ENCODE assay signal across 17 cellular contexts in the genomic region with DNA sequence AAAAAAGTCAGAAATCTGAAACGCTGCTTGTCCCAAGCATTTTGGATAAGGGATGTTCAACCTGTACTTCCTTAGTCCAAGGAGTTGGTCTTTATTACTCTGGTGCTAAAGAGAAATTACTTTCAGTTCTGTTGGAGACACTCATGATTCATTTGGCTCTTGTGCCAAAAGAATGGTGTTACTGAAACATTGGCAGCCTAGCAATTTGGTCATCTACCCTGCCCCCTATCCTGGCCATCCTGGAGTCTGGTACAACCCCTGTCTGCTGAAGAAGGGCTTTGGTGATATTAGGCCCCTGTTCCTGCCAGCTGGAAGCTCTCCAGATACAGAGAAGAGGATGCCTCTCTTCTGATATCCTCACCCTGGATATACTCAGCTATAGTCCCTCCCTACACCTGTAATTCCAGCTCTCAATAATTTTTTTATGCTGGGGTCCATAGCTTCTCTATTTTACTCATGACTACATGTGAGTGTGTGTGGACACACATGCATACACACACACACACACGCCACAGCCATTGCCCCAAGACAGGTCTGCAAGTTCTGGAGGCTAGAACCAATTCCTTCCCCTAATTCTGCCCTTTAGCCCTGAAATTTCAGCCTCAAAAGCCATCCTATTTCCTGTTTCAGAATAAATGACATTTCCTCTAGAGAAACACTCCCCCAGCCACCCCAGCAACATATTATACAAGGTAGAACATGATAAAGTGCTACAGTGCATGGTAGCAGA. TPM values are rescaled to one million over a fixed set of nuclear protein-coding genes. Genes with fewer than 3 reads are reported as not detected.
DNase-seq lines count a peak whose midpoint lies in the region; ATAC-seq and TF ChIP-seq lines count a peak whose summit lies in the region.
"Had no signal": no experiment of that assay in that cellular context is flagged by ENCODE, and none has a peak within 500 bp of the region (broad histone marks: within the 10 kb centered on the region; RNA-seq: fewer than 3 reads in every experiment).

No MANE protein-coding gene starts in this region.

- H3K4me1 ChIP-seq in BLaER1 treated with 17β-estradiol and CSF1 and Interleukin-3, amounts not matched to agents 10 nM and 100 nM = peaks cover 0 to 8% (median 6%) of the 10 kb centered on the region in 10 experiments; a peak in 11 of 20 replicates
- H3K4me1 ChIP-seq in Loucy (ENCODE audit: insufficient read depth, low read length, poor library complexity, severe bottlenecking) = peaks cover 4% of the 10 kb centered on the region
- no peaks in the 10 kb centered on the region for H3K4me1 ChIP-seq in lower lobe of right lung
- H3K4me1 ChIP-seq: A549, SJCRH30 had no signal

- H4K20me1 ChIP-seq in BLaER1 treated with 17β-estradiol and CSF1 and Interleukin-3, amounts not matched to agents 10 nM and 100 nM = no peaks in the 10 kb centered on the region
- no peaks in the 10 kb centered on the region for H4K20me1 ChIP-seq in Loucy (ENCODE audit: insufficient read depth, low read length, poor library complexity, severe bottlenecking)

- H3K27ac ChIP-seq in BLaER1 treated with 17β-estradiol and CSF1 and Interleukin-3, amounts not matched to agents 10 nM and 100 nM = no peak overlapping the region
- no peak overlapping the region for H3K27ac ChIP-seq in lower lobe of right lung
- H3K27ac ChIP-seq: A549, SJCRH30 had no signal

- H3F3A ChIP-seq in Loucy (ENCODE audit: low read depth) = no peaks in the 10 kb centered on the region

- H3K9me2 ChIP-seq in Loucy (replicated peaks; ENCODE audit: low read depth, low read length) = no peaks in the 10 kb centered on the region

- H3K9me3 ChIP-seq in BLaER1 treated with 17β-estradiol and CSF1 and Interleukin-3, amounts not matched to agents 10 nM and 100 nM (replicated peaks in 1 of 11) = peaks cover 0 to 7% (median 3%) of the 10 kb centered on the region in 11 experiments; a peak in 6 of 22 replicates
- H3K9me3 ChIP-seq in Loucy (ENCODE audit: insufficient read depth, low read depth, low read length) (no peaks in the 10 kb centered on the region), lower lobe of right lung (peaks cover 5% of the 10 kb centered on the region)
- H3K9me3 ChIP-seq: A549, SJCRH30 had no signal

- no peaks in the 10 kb centered on the region for H3K36me3 ChIP-seq in BLaER1 treated with 17β-estradiol and CSF1 and Interleukin-3, amounts not matched to agents 10 nM and 100 nM
- no peaks in the 10 kb centered on the region for H3K36me3 ChIP-seq in Loucy (ENCODE audit: insufficient read depth, low read length)
- H3K36me3 ChIP-seq in lower lobe of right lung = no peaks in the 10 kb centered on the region
- H3K36me3 ChIP-seq: SJCRH30 had no signal

- no peak overlapping the region for H3K9ac ChIP-seq in BLaER1 treated with 17β-estradiol and CSF1 and Interleukin-3, amounts not matched to agents 10 nM and 100 nM
- no peak overlapping the region for H3K9ac ChIP-seq in Loucy (ENCODE audit: low read depth, low read length, poor library complexity, severe bottlenecking)

- no peak overlapping the region for H3K4me3 ChIP-seq in BLaER1 treated with 17β-estradiol and CSF1 and Interleukin-3, amounts not matched to agents 10 nM and 100 nM
- H3K4me3 ChIP-seq in Loucy (ENCODE audit: low read length, poor library complexity, severe bottlenecking) (no peak overlapping the region), lower lobe of right lung (no peak overlapping the region)
- H3K4me3 ChIP-seq: A549, SJCRH30 had no signal

- peak overlapping the region; percentile 64; the same call in 1 of the 2 replicates for H2AFZ ChIP-seq in Loucy (ENCODE audit: low read length)

- TF ChIP-seq CTCF in Loucy (conservative IDR thresholded peaks at IDR 0.05; ENCODE audit: low read length) (no peak), lower lobe of right lung (IDR thresholded peaks at IDR 0.05) (no peak)

- no peaks in the 10 kb centered on the region for H3K27me3 ChIP-seq in BLaER1 treated with 17β-estradiol and CSF1 and Interleukin-3, amounts not matched to agents 10 nM and 100 nM
- H3K27me3 ChIP-seq in Loucy (ENCODE audit: insufficient read depth, low read length, poor library complexity, severe bottlenecking) (no peaks in the 10 kb centered on the region), lower lobe of right lung (ENCODE audit: low read depth) (no peaks in the 10 kb centered on the region)
- H3K27me3 ChIP-seq: SJCRH30 had no signal

- H3K4me2 ChIP-seq in BLaER1 treated with 17β-estradiol and CSF1 and Interleukin-3, amounts not matched to agents 10 nM and 100 nM = peak overlapping the region in 6 of 11 experiments; percentile 15 to 51 (median 36); a peak in 5 of 22 replicates
- peak overlapping the region; percentile 35 for H3K4me2 ChIP-seq in Loucy (ENCODE audit: low read depth, low read length, poor library complexity, severe bottlenecking)
- H3K4me2 ChIP-seq: A549 had no signal

- intact Hi-C loops in lower lobe of right lung (cut with DNase I) = no loop called here

- DNase-seq in SKM-1 (lab: John Stamatoyannopoulos, UW; ENCODE audit: unreplicated experiment) (peak; percentile 35), lower lobe of right lung (peak; percentile 45), SW480 (ENCODE audit: low spot score) (no peak), NCI-H2171 (lab: John Stamatoyannopoulos, UW) (no peak)
- DNase-seq: GF-D8, IMR-90, NCI-H1105, NCI-H1694, NCI-H226, NCI-H526 treated with DMSO at 0.1 percent for 48 hours, PC-3, SJCRH30, SW 1271 had no signal

- ATAC-seq in lower lobe of right lung = peak; percentile 47 to 56
- no peak for ATAC-seq in GM21390 (IDR thresholded peaks at IDR 0.05; ENCODE audit: unreplicated experiment)
- ATAC-seq: A549, PC-3 had no signal

- H3K79me2 ChIP-seq in Loucy (ENCODE audit: insufficient read depth, low read length) = no peaks in the 10 kb centered on the region

RNA-seq across cellular contexts. Expression of gene LHX8, which starts 40.0 kb away (rescaled TPM):
- not detected for total RNA-seq in lower lobe of right lung
- total RNA-seq: IMR-90, PC-3, SJCRH30 had no signal

Comparison
In these comparisons a context has a peak if more than half of its experiments do, and no peak if none do; other contexts are left out.
1. DNase-seq: peak in SKM-1 (single experiment) and lower lobe of right lung (single experiment); none in SW480 (single experiment) and NCI-H2171 (single experiment).